24 cellular contexts compared by ENCODE assay signal in the genomic region with DNA sequence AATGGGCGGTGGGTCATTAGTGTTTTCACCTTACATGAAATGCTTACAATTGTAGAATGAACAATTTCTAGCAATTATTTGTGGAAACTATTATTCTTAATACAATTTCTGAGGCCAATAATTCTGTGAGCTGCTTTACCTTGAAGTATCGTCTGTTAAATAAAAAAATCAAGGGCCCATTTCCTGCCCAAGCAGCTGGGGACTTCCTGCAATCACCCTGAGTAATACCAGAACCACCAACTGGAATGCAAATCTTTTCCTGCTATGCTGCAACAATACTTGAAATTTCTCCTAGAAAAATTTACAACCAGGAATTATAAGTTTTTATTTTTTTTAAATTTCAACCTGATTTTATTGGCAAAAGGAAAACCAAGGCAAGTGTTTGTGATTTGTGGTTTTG. TPM values are rescaled to one million over a fixed set of nuclear protein-coding genes. Genes with fewer than 3 reads are reported as not detected.
"Had no signal": no experiment of that assay in that cellular context is flagged by ENCODE, and none has a peak within 500 bp of the region (broad histone marks: within the 10 kb centered on the region; RNA-seq: fewer than 3 reads in every experiment).

No MANE protein-coding gene starts in this region.

- FAIRE-seq: keratinocyte had no signal

- H3K4me3 ChIP-seq: breast epithelium, gastroesophageal sphincter, left lung, right atrium auricular region, skin epidermis, thyroid gland, uterus had no signal

- DNase-seq: activated CD4-positive, CD25-positive, alpha-beta regulatory T cell treated with anti-CD3 and anti-CD28 coated beads, Interleukin-2, amount 50 U/mL, for 72 hours; activated naive CD4-positive, alpha-beta T cell treated with Interleukin-2 at 50 U/mL for 16 hours; activated T-cell treated with anti-CD3 and anti-CD28 coated beads for 4 hours; aorta; dermis blood vessel endothelial cell; effector memory CD8-positive, alpha-beta T cell; hippocampal formation; left lung; nucleus accumbens; posterior cingulate gyrus; stimulated activated CD4-positive, alpha-beta T cell treated with anti-CD3 and anti-CD28 coated beads, Interleukin-15, amount 100 ng/mL, for 24 hours; stimulated activated CD4-positive, alpha-beta T cell treated with anti-CD3 and anti-CD28 coated beads, Interleukin-4, amount 100 ng/mL, for 1 hour; stimulated activated naive B cell treated with anti-CD40 and anti-IgM and Interleukin-4, amounts not matched to agents 10 μg/mL and 1 μg/mL and 100 μg/mL, for 72 hours; thyroid gland; uterus had no signal

- H3K27me3 ChIP-seq: breast epithelium, left lung, right atrium auricular region, thyroid gland, uterus had no signal

- H3K9me3 ChIP-seq: breast epithelium, gastroesophageal sphincter, left lung, right atrium auricular region, thyroid gland, uterus had no signal

- H3K36me3 ChIP-seq: breast epithelium, gastroesophageal sphincter, left lung, right atrium auricular region, thyroid gland, uterus had no signal

- H3K4me1 ChIP-seq: breast epithelium, gastroesophageal sphincter, left lung, right atrium auricular region, thyroid gland, uterus had no signal

- H3K9me3 Mint-ChIP-seq: memory B cell had no signal

- ATAC-seq: effector memory CD8-positive, alpha-beta T cell; gastroesophageal sphincter; left lung; natural killer cell treated with Interleukin-12 subunit alpha and Interleukin-12 subunit beta and Interleukin-15 and Interleukin-18, amount 100 ng/mL, for 72 hours; stimulated activated naive B cell treated with anti-CD40 and anti-IgM and Interleukin-4, amounts not matched to agents 10 μg/mL and 1 μg/mL and 100 μg/mL, for 72 hours had no signal

- H3K4me1 Mint-ChIP-seq: memory B cell; stimulated activated naive B cell treated with anti-CD40 and anti-IgM and Interleukin-4, amounts not matched to agents 10 μg/mL and 1 μg/mL and 100 μg/mL, for 72 hours had no signal

- H3K36me3 Mint-ChIP-seq: memory B cell; natural killer cell treated with Interleukin-12 subunit alpha and Interleukin-12 subunit beta and Interleukin-15 and Interleukin-18, amount 100 ng/mL, for 72 hours; stimulated activated naive B cell treated with anti-CD40 and anti-IgM and Interleukin-4, amounts not matched to agents 10 μg/mL and 1 μg/mL and 100 μg/mL, for 72 hours had no signal

- H3K27ac ChIP-seq: breast epithelium, gastroesophageal sphincter, left lung, right atrium auricular region, skin epidermis, thyroid gland, uterus had no signal

- H3K4me3 Mint-ChIP-seq: effector memory CD8-positive, alpha-beta T cell; memory B cell; natural killer cell treated with Interleukin-12 subunit alpha and Interleukin-12 subunit beta and Interleukin-15 and Interleukin-18, amount 100 ng/mL, for 72 hours; stimulated activated naive B cell treated with anti-CD40 and anti-IgM and Interleukin-4, amounts not matched to agents 10 μg/mL and 1 μg/mL and 100 μg/mL, for 72 hours had no signal

- H3K27me3 Mint-ChIP-seq: effector memory CD8-positive, alpha-beta T cell; memory B cell; natural killer cell treated with Interleukin-12 subunit alpha and Interleukin-12 subunit beta and Interleukin-15 and Interleukin-18, amount 100 ng/mL, for 72 hours; stimulated activated naive B cell treated with anti-CD40 and anti-IgM and Interleukin-4, amounts not matched to agents 10 μg/mL and 1 μg/mL and 100 μg/mL, for 72 hours had no signal

- H3K27ac Mint-ChIP-seq: effector memory CD8-positive, alpha-beta T cell; memory B cell; natural killer cell treated with Interleukin-12 subunit alpha and Interleukin-12 subunit beta and Interleukin-15 and Interleukin-18, amount 100 ng/mL, for 72 hours; stimulated activated naive B cell treated with anti-CD40 and anti-IgM and Interleukin-4, amounts not matched to agents 10 μg/mL and 1 μg/mL and 100 μg/mL, for 72 hours had no signal

RNA-seq across cellular contexts. Expression of a gene that starts 52.6 kb away (rescaled TPM):
- total RNA-seq: activated CD8-positive, alpha-beta memory T cell treated with anti-CD3 and anti-CD28 coated beads for 36 hours; dermis blood vessel endothelial cell; natural killer cell treated with Interleukin-12 subunit alpha and Interleukin-12 subunit beta and Interleukin-15 and Interleukin-18, amount 100 ng/mL, for 72 hours; right atrium auricular region; T-helper 2 cell treated with Interferon-gamma antibody and Interleukin-4, amounts not matched to agents 100 ng/mL and 5 ng/mL, for 36 hours had no signal
- polyA plus RNA-seq: aorta, keratinocyte had no signal
